ENCODE assay signal across 9 cellular contexts in genomic region chr3:187799942-187800637, GRCh38. TPM values are rescaled to one million over a fixed set of nuclear protein-coding genes. Genes with fewer than 3 reads are reported as not detected.
DNase-seq lines count a peak whose midpoint lies in the region; ATAC-seq and TF ChIP-seq lines count a peak whose summit lies in the region.
"Had no signal": no experiment of that assay in that cellular context is flagged by ENCODE, and none has a peak within 500 bp of the region (broad histone marks: within the 10 kb centered on the region; RNA-seq: fewer than 3 reads in every experiment).

No MANE protein-coding gene starts in this region.

- peaks cover 3% of the 10 kb centered on the region for H3K36me3 ChIP-seq in OCI-LY3 (replicated peaks; ENCODE audit: low read depth, low read length)
- H3K36me3 ChIP-seq: heart left ventricle had no signal

- H3K27me3 ChIP-seq in OCI-LY3 (ENCODE audit: low read depth, low read length): 0 out of 2 replicates have a peak, but pooled peaks cover 4% of the 10 kb centered on the region
- H3K27me3 ChIP-seq: heart left ventricle had no signal

- ATAC-seq in GM18868 (IDR thresholded peaks at IDR 0.05; ENCODE audit: unreplicated experiment) (peak; percentile 40), HG02623 (IDR thresholded peaks at IDR 0.05; ENCODE audit: unreplicated experiment) (peak; percentile 39)
- peak in 1 of 2 donors; percentile 23 for ATAC-seq in naive thymus-derived CD8-positive, alpha-beta T cell
- ATAC-seq: heart left ventricle had no signal

- POLR2A ChIA-PET in naive thymus-derived CD8-positive, alpha-beta T cell (lab: Charles Lee): no interaction called here

- H3K9ac ChIP-seq in OCI-LY3 (ENCODE audit: low read length): peak overlapping the region; percentile 25; the same call in 1 of the 2 replicates

- no peaks in the 10 kb centered on the region for H3K36me3 Mint-ChIP-seq in naive thymus-derived CD8-positive, alpha-beta T cell

- peak overlapping the region in 5 of 10 donors; percentile 2 to 30 (median 19) for H3K4me3 Mint-ChIP-seq in naive thymus-derived CD8-positive, alpha-beta T cell

- H3K4me1 Mint-ChIP-seq in naive thymus-derived CD8-positive, alpha-beta T cell: peaks cover 19 to 56% (median 33%) of the 10 kb centered on the region in 4 donors

- no peak overlapping the region for H2AFZ ChIP-seq in OCI-LY3 (ENCODE audit: low read depth, low read length)

- H3K27ac ChIP-seq in OCI-LY3 (ENCODE audit: low read length): peak overlapping the region; percentile 50

- peak in 1 of 10 donors; percentile 26 for DNase-seq in naive thymus-derived CD8-positive, alpha-beta T cell
- DNase-seq in mesenteric fat pad (ENCODE audit: low spot score) (no peak), hypothalamus (lab: John Stamatoyannopoulos, UW) (no peak), HuH-7 (ENCODE audit: low spot score) (no peak)
- DNase-seq: heart left ventricle, NCI-H446 treated with DMSO at 0.1 percent for 48 hours had no signal

- no peaks in the 10 kb centered on the region for H3K9me3 ChIP-seq in OCI-LY3 (ENCODE audit: insufficient read depth, low read length)
- H3K9me3 ChIP-seq: heart left ventricle had no signal

- H3K4me2 ChIP-seq in OCI-LY3 (ENCODE audit: low read length): peak overlapping the region; percentile 55

- H3K4me1 ChIP-seq in OCI-LY3 (ENCODE audit: low read length): peaks cover 72% of the 10 kb centered on the region

- H3K9me3 Mint-ChIP-seq in naive thymus-derived CD8-positive, alpha-beta T cell: no peaks in the 10 kb centered on the region

- peaks cover 0 to 1% (median 0%) of the 10 kb centered on the region in 5 donors for H3K27me3 Mint-ChIP-seq in naive thymus-derived CD8-positive, alpha-beta T cell

- H3K4me3 ChIP-seq in OCI-LY3 (ENCODE audit: low read length): peak overlapping the region; percentile 19
- H3K4me3 ChIP-seq: heart left ventricle had no signal

- no peaks in the 10 kb centered on the region for H3K79me2 ChIP-seq in OCI-LY3 (ENCODE audit: low read length)

- H4K20me1 ChIP-seq in OCI-LY3 (ENCODE audit: insufficient read depth, low read length): no peaks in the 10 kb centered on the region

- peak overlapping the region in 6 of 10 donors; percentile 24 to 83 (median 61) for H3K27ac Mint-ChIP-seq in naive thymus-derived CD8-positive, alpha-beta T cell

- TF ChIP-seq CTCF in OCI-LY3 (IDR thresholded peaks at IDR 0.05; ENCODE audit: low read depth, low read length): no peak

RNA-seq across cellular contexts. Expression of gene BCL6, which starts 54.8 kb away (rescaled TPM):
- 10 to 100 TPM; 21.3 to 23.0 TPM for total RNA-seq in naive thymus-derived CD8-positive, alpha-beta T cell
- polyA plus RNA-seq in naive thymus-derived CD8-positive, alpha-beta T cell: 1 to 10 TPM; 1.1 to 2.7 (median 2.3) TPM
- 255 TPM for total RNA-seq in mesenteric fat pad

Comparison
In these comparisons a context has a peak if more than half of its experiments do, and no peak if none do; other contexts are left out.
1. RNA of gene BCL6, which starts 54.8 kb away (total RNA-seq): 255 TPM in mesenteric fat pad (single experiment); 21.3 to 23.0 TPM in naive thymus-derived CD8-positive, alpha-beta T cell; every median in the first group is over 10 times any median in the second.